In the genomic region with DNA sequence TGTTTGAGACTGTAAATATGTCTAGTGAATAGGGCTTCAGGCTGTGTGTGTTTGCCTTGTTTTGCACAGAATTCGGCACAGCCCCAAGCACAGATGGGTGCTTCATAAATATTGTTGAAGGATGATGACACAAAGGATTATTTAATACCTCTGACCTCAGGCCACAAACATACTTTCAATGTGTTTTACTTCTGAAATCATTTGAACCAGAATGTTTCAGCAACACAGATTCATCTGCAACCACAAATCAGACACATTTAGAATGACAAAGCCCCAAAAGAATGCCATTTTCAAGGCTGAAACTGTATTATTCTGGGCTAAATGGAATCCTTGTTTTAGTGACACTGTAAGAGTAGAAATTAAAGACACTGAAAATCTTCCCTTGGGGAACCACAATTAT, we compare ENCODE assay signal across 8 cellular contexts.
DNase-seq lines count a peak whose midpoint lies in the region; ATAC-seq and TF ChIP-seq lines count a peak whose summit lies in the region.
"Not testable (repeated sequence)": the region's sequence is repeated elsewhere in the genome, so short reads cannot be mapped to it uniquely, and the experiment has no call there.

No MANE protein-coding gene starts in this region.

- H3K9ac ChIP-seq in IMR-90 (ENCODE audit: low read depth, low read length); adipocyte (ENCODE audit: low read length); mesenchymal stem cell (ENCODE audit: low read length): not testable (repeated sequence)

- ATAC-seq in IMR-90 (ENCODE audit: low read depth) = peak; percentile 88

- not testable (repeated sequence) for TF ChIP-seq CTCF in A673 (conservative IDR thresholded peaks at IDR 0.05; ENCODE audit: low read depth, low read length); IMR-90 (conservative IDR thresholded peaks at IDR 0.05; ENCODE audit: low read depth, low read length); cardiac fibroblast (IDR thresholded peaks at IDR 0.05; ENCODE audit: low read depth, low read length); fibroblast of pulmonary artery (IDR thresholded peaks at IDR 0.05; ENCODE audit: low read length, missing control alignments)

- H3K79me1 ChIP-seq in IMR-90 (ENCODE audit: low read depth in 1 of 2, low read length in 2 of 2); mesenchymal stem cell (replicated peaks; ENCODE audit: low read length, poor library complexity, severe bottlenecking): not testable (repeated sequence)

- H4K20me1 ChIP-seq in IMR-90 (ENCODE audit: insufficient read depth, low read length) = not testable (repeated sequence)

- DNase-seq in A673 (ENCODE audit: low spot score) = peak; percentile 3
- peak; percentile 89 for DNase-seq in EL
- peak; percentile 87 for DNase-seq in IMR-90
- DNase-seq in adipocyte (ENCODE audit: low read depth) = peak; percentile 34
- peak; percentile 32 to 74 for DNase-seq in cardiac fibroblast (ENCODE audit: low read depth in 2 of 2)
- peak; percentile 42 for DNase-seq in fibroblast of pulmonary artery (ENCODE audit: low read depth)
- peak; percentile 40 for DNase-seq in mesenchymal stem cell
- DNase-seq in skeletal muscle cell (ENCODE audit: low read depth) = peak; percentile 46

- TF ChIP-seq RAD21 in IMR-90 (IDR thresholded peaks at IDR 0.05; ENCODE audit: low read length) = not testable (repeated sequence)

- CTCF ChIA-PET in A673 (lab: Charles Lee); IMR-90 (lab: Yijun Ruan, JAX): not testable (repeated sequence)

- H3K4me2 ChIP-seq in IMR-90 (ENCODE audit: low read depth, low read length) = peak overlapping the region; percentile 46; the same call in 1 of the 2 replicates
- H3K4me2 ChIP-seq in mesenchymal stem cell (ENCODE audit: low read length, poor library complexity, severe bottlenecking) = not testable (repeated sequence)

- H3K27ac ChIP-seq in A673 (ENCODE audit: low read depth, low read length, poor library complexity, severe bottlenecking) = not testable (repeated sequence)
- H3K27ac ChIP-seq in IMR-90 (ENCODE audit: insufficient read depth, low read length) = peak overlapping the region; percentile 37; the same call in 1 of the 2 replicates
- peak overlapping the region; percentile 62 for H3K27ac ChIP-seq in mesenchymal stem cell (ENCODE audit: low read length, poor library complexity, severe bottlenecking)

- POLR2A ChIA-PET in A673 (lab: Charles Lee; ENCODE audit: low non-redundant PET); IMR-90 (lab: Charles Lee; ENCODE audit: unreplicated experiment): not testable (repeated sequence)

- 0 out of 2 replicates have a peak overlapping the region, but pooled peaks have one; percentile 15 for H3K4ac ChIP-seq in IMR-90 (ENCODE audit: low read depth, low read length)
- H3K4ac ChIP-seq in mesenchymal stem cell (ENCODE audit: low read depth in 1 of 2, low read length in 2 of 2) = not testable (repeated sequence)

- H3K23ac ChIP-seq in IMR-90 (ENCODE audit: low read depth, low read length); mesenchymal stem cell (ENCODE audit: low read length in 2 of 2): not testable (repeated sequence)

- not testable (repeated sequence) for H4K91ac ChIP-seq in IMR-90 (ENCODE audit: insufficient read depth, low read depth, low read length); mesenchymal stem cell (ENCODE audit: low read length)

- not testable (repeated sequence) for H3K9me1 ChIP-seq in IMR-90 (ENCODE audit: insufficient read depth, low read length)

- H2BK12ac ChIP-seq in mesenchymal stem cell (ENCODE audit: low read length in 2 of 2) = not testable (repeated sequence)

- TF ChIP-seq POLR2A in IMR-90 (IDR thresholded peaks at IDR 0.05; ENCODE audit: low read depth, low read length) = not testable (repeated sequence)

- not testable (repeated sequence) for H2BK20ac ChIP-seq in IMR-90 (ENCODE audit: low read depth, low read length)

- in situ Hi-C loops in IMR-90 (cut with MboI; ENCODE audit: low sequenced_read_pairs) = not testable (repeated sequence)

- not testable (repeated sequence) for H2AK9ac ChIP-seq in IMR-90 (replicated peaks; ENCODE audit: low read depth, low read length, poor library complexity)

- not testable (repeated sequence) for H2AFZ ChIP-seq in IMR-90 (replicated peaks; ENCODE audit: low read length, poor library complexity); mesenchymal stem cell (ENCODE audit: low read depth, low read length)

- H3K18ac ChIP-seq in IMR-90 (ENCODE audit: low read depth, low read length) = peak overlapping the region; percentile 56; the same call in 1 of the 2 replicates
- not testable (repeated sequence) for H3K18ac ChIP-seq in mesenchymal stem cell (ENCODE audit: low read depth in 1 of 2, low read length in 2 of 2)

- not testable (repeated sequence) for H3K27me3 ChIP-seq in A673 (replicated peaks; ENCODE audit: insufficient read depth, low read depth, low read length, poor library complexity); IMR-90 (ENCODE audit: control insufficient read depth, insufficient read depth, low read length); adipocyte (replicated peaks; ENCODE audit: control insufficient read depth, insufficient read depth, low read length); mesenchymal stem cell (ENCODE audit: control insufficient read depth in 1 of 2, insufficient read depth in 1 of 2, low read length in 2 of 2)

- not testable (repeated sequence) for H3K56ac ChIP-seq in IMR-90 (ENCODE audit: extremely low read depth, insufficient read depth, low read length)

- not testable (repeated sequence) for H2BK120ac ChIP-seq in IMR-90 (ENCODE audit: low read depth, low read length); mesenchymal stem cell (ENCODE audit: low read depth, low read length)

- not testable (repeated sequence) for H2BK15ac ChIP-seq in IMR-90 (ENCODE audit: low read depth, low read length); mesenchymal stem cell (ENCODE audit: low read depth, poor library complexity, severe bottlenecking)

- H3K9me3 ChIP-seq in A673 (ENCODE audit: low read depth, low read length, poor library complexity, severe bottlenecking); IMR-90 (ENCODE audit: control insufficient read depth, insufficient read depth, low read length); adipocyte (ENCODE audit: control insufficient read depth, low read length); mesenchymal stem cell (ENCODE audit: control insufficient read depth, low read length): not testable (repeated sequence)

- H3K36me3 ChIP-seq in A673 (ENCODE audit: insufficient read depth, low read length, poor library complexity, severe bottlenecking); IMR-90 (ENCODE audit: control insufficient read depth, insufficient read depth, low read length); adipocyte (ENCODE audit: control insufficient read depth, insufficient read depth, low read length, severe bottlenecking); mesenchymal stem cell (ENCODE audit: control insufficient read depth in 1 of 2, insufficient read depth in 2 of 2, low read depth in 1 of 2, low read length in 2 of 2): not testable (repeated sequence)

- dilution Hi-C loops in IMR-90 (cut with HindIII; ENCODE audit: low sequenced_read_pairs, unreplicated experiment) = not testable (repeated sequence)

- BruUV-seq in A673 (replicated peaks; lab: Mats Ljungman, UMichigan); IMR-90 (replicated peaks; lab: Mats Ljungman, UMichigan): not testable (repeated sequence)

- H3K4me3 ChIP-seq in A673 (ENCODE audit: low read depth, low read length, poor library complexity, severe bottlenecking); IMR-90 (ENCODE audit: insufficient read depth, low read depth, low read length); adipocyte (ENCODE audit: low read length); cardiac fibroblast (replicated peaks in 1 of 2; ENCODE audit: low read depth in 2 of 2, low read length in 2 of 2); fibroblast of pulmonary artery (replicated peaks; ENCODE audit: low read depth, low read length); mesenchymal stem cell (ENCODE audit: insufficient read depth in 1 of 2, low read depth in 1 of 2, low read length in 2 of 2); skeletal muscle cell (ENCODE audit: low read depth, low read length): not testable (repeated sequence)

- H4K8ac ChIP-seq in IMR-90 (ENCODE audit: low read depth in 2 of 2, low read length in 2 of 2); mesenchymal stem cell (ENCODE audit: low read length): not testable (repeated sequence)

- H2AK5ac ChIP-seq in IMR-90 (ENCODE audit: low read depth, low read length); mesenchymal stem cell (ENCODE audit: low read length, severe bottlenecking): not testable (repeated sequence)

- WGBS in IMR-90 (ENCODE audit: extremely low coverage in 2 of 2, insufficient read length in 1 of 2), 2 experiments = no CpG with 5 or more reads among the region's 1 CpG
- WGBS in mesenchymal stem cell = no CpG with 5 or more reads among the region's 1 CpG

- not testable (repeated sequence) for H3K4me1 ChIP-seq in A673 (ENCODE audit: insufficient read depth, low read length, poor library complexity, severe bottlenecking); IMR-90 (ENCODE audit: control insufficient read depth, insufficient read depth, low read length); adipocyte (ENCODE audit: control insufficient read depth, insufficient read depth, low read length); mesenchymal stem cell (ENCODE audit: control insufficient read depth, insufficient read depth, low read depth, low read length)

- H2BK5ac ChIP-seq in IMR-90 (ENCODE audit: low read depth, low read length, poor library complexity, severe bottlenecking) (peak overlapping the region; percentile 85), mesenchymal stem cell (ENCODE audit: low read depth, low read length, poor library complexity, severe bottlenecking) (peak overlapping the region; percentile 10)

- intact Hi-C loops in A673 (cut with micrococcal nuclease; ENCODE audit: unreplicated experiment); IMR-90 (cut with micrococcal nuclease): not testable (repeated sequence)

- H3K14ac ChIP-seq in IMR-90 (replicated peaks; ENCODE audit: low read depth, low read length); mesenchymal stem cell (ENCODE audit: low read length in 2 of 2): not testable (repeated sequence)

- not testable (repeated sequence) for H4K5ac ChIP-seq in IMR-90 (ENCODE audit: low read depth, low read length)

Comparison
In these comparisons a context has a peak if more than half of its experiments do, and no peak if none do; other contexts are left out.
1. DNase-seq: peak in every context shown above with its lines; median percentile 89 in EL; 87 in IMR-90; 53 in cardiac fibroblast; 46 in skeletal muscle cell; 42 in fibroblast of pulmonary artery; 40 in mesenchymal stem cell; 34 in adipocyte; 3 in A673.